Comparison of ENCODE assay signal across 17 cellular contexts in the genomic region with DNA sequence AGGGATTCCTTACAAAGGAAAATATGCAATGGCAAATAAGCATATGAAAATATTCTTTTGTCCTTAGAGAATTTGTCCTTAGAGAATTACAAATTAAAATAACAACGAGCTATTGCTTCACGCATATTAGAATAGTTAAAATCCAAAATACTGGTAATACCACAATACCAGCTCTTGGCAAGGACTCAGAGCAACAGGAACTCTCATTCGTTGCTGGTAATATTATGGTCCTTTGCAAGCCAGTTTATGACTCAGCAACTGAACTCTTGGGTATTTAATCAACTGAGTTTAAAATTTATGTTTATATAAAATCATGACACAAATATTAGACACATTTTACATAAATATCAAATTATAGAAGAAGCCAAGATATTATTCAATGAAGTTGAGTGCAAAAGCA.
DNase-seq lines count a peak whose midpoint lies in the region; ATAC-seq and TF ChIP-seq lines count a peak whose summit lies in the region.
"Had no signal": no experiment of that assay in that cellular context is flagged by ENCODE, and none has a peak within 500 bp of the region (broad histone marks: within the 10 kb centered on the region; RNA-seq: fewer than 3 reads in every experiment).

No MANE protein-coding gene starts in this region.

- H3K4me3 ChIP-seq in astrocyte of the cerebellum (ENCODE audit: low read depth, low read length), result no peak overlapping the region
- no peak overlapping the region for H3K4me3 ChIP-seq in fibroblast of pulmonary artery (replicated peaks; ENCODE audit: low read depth, low read length)
- H3K4me3 ChIP-seq: GM23248 had no signal

- in situ Hi-C loops in astrocyte of the cerebellum (cut with HindIII; ENCODE audit: low sequenced_read_pairs), result no loop called here

- DNase-seq in M059J (ENCODE audit: low read depth), result peak; percentile 28
- DNase-seq in astrocyte of the cerebellum (ENCODE audit: low read depth), result peak; percentile 29
- peak; percentile 5 for DNase-seq in fibroblast of pulmonary artery (ENCODE audit: low read depth)
- DNase-seq in left colon, result no peak
- DNase-seq in NCI-H69 (lab: John Stamatoyannopoulos, UW), result no peak
- DNase-seq in stimulated activated CD4-positive, alpha-beta T cell treated with anti-CD3 and anti-CD28 coated beads, Interleukin-4, amount 100 ng/mL, for 24 hours, result no peak
- DNase-seq: AML-193; Calu3; CD4-positive, alpha-beta T cell; DMS79 treated with DMSO at 0.1 percent for 48 hours; GF-D8; GM23248; H7; HFFc6; KBM-7 had no signal

- TF ChIP-seq CTCF in astrocyte of the cerebellum (IDR thresholded peaks at IDR 0.05; ENCODE audit: low read depth, low read length, missing control alignments), result no peak
- TF ChIP-seq CTCF in fibroblast of pulmonary artery (IDR thresholded peaks at IDR 0.05; ENCODE audit: low read length, missing control alignments), result no peak

- intact Hi-C loops in left colon (cut with DNase I, micrococcal nuclease), result no loop called here

- ATAC-seq in left colon, result no peak
- ATAC-seq in HG03139 (IDR thresholded peaks at IDR 0.05; ENCODE audit: unreplicated experiment), result no peak
- ATAC-seq: HCT116 had no signal

Comparison
In these comparisons a context has a peak if more than half of its experiments do, and no peak if none do; other contexts are left out.
1. DNase-seq: peak in M059J (single experiment), astrocyte of the cerebellum (single experiment) and fibroblast of pulmonary artery (single experiment); none in left colon (0 of 2), NCI-H69 (single experiment) and stimulated activated CD4-positive, alpha-beta T cell treated with anti-CD3 and anti-CD28 coated beads, Interleukin-4, amount 100 ng/mL, for 24 hours (single experiment).